Comparison of ENCODE assay signal across 22 cellular contexts in genomic region chr11:1000357-1000982, GRCh38. TPM values are rescaled to one million over a fixed set of nuclear protein-coding genes. Genes with fewer than 3 reads are reported as not detected.
DNase-seq lines count a peak whose midpoint lies in the region; ATAC-seq and TF ChIP-seq lines count a peak whose summit lies in the region.
"Had no signal": no experiment of that assay in that cellular context is flagged by ENCODE, and none has a peak within 500 bp of the region (broad histone marks: within the 10 kb centered on the region; RNA-seq: fewer than 3 reads in every experiment).

No MANE protein-coding gene starts in this region.

- H3K27me3 Mint-ChIP-seq in brain (no peaks in the 10 kb centered on the region), nephron (ENCODE audit: low read depth) (no peaks in the 10 kb centered on the region)
- H3K27me3 Mint-ChIP-seq: CD8-positive, alpha-beta memory T cell had no signal

- no peak for ATAC-seq in stimulated activated effector memory CD8-positive, alpha-beta T cell treated with anti-CD3 and anti-CD28 coated beads, Interleukin-12 subunit alpha, Interleukin-12 subunit beta, amount 100 ng/mL, for 72 hours

- peak; percentile 32 for DNase-seq in NCI-H510A treated with DMSO at 0.1 percent for 48 hours (lab: John Stamatoyannopoulos, UW)
- no peak for DNase-seq in NCI-H510A (lab: John Stamatoyannopoulos, UW)
- DNase-seq in stimulated activated effector memory CD8-positive, alpha-beta T cell treated with anti-CD3 and anti-CD28 coated beads, Interleukin-12 subunit alpha, Interleukin-12 subunit beta, amount 100 ng/mL, for 72 hours (ENCODE audit: low spot score in 2 of 2), result no peak
- DNase-seq in SIG-M5 treated with dmso at 0.1 percent for 504 hours (lab: John Stamatoyannopoulos, UW; ENCODE audit: unreplicated experiment), result no peak
- no peak for DNase-seq in stimulated activated CD8-positive, alpha-beta memory T cell treated with anti-CD3 and anti-CD28 coated beads, Interleukin-4, amount 100 ng/mL, for 48 hours
- no peak for DNase-seq in activated CD8-positive, alpha-beta memory T cell treated with anti-CD3 and anti-CD28 coated beads for 24 hours
- DNase-seq: ACHN; C1 segment of cervical spinal cord; CD8-positive, alpha-beta memory T cell; DMS53; GDM1; KG1; NCI-H1092; NCI-H1436; NCI-H187 treated with DMSO at 0.1 percent for 48 hours; NCI-H2107; NCI-H748 treated with DMSO at 0.1 percent for 48 hours; NK-92 treated with Interleukin-12 subunit alpha and Interleukin-12 subunit beta, amount 100 ng/mL, for 24 hours; Peyer's patch; SJCRH30 had no signal

- H3K36me3 Mint-ChIP-seq in brain (peaks cover 39% of the 10 kb centered on the region), nephron (ENCODE audit: low read depth) (peaks cover 50% of the 10 kb centered on the region)
- peaks cover 73% of the 10 kb centered on the region for H3K36me3 Mint-ChIP-seq in stimulated activated effector memory CD8-positive, alpha-beta T cell treated with anti-CD3 and anti-CD28 coated beads, Interleukin-12 subunit alpha, Interleukin-12 subunit beta, amount 100 ng/mL, for 72 hours

- peaks cover 24% of the 10 kb centered on the region for H3K4me1 Mint-ChIP-seq in brain
- peaks cover 37% of the 10 kb centered on the region for H3K4me1 Mint-ChIP-seq in nephron
- H3K4me1 Mint-ChIP-seq in stimulated activated effector memory CD8-positive, alpha-beta T cell treated with anti-CD3 and anti-CD28 coated beads, Interleukin-12 subunit alpha, Interleukin-12 subunit beta, amount 100 ng/mL, for 72 hours, result peaks cover 25% of the 10 kb centered on the region

- no peak for TF ChIP-seq CTCF in brain (conservative IDR thresholded peaks at IDR 0.05)
- TF ChIP-seq CTCF in nephron (IDR thresholded peaks at IDR 0.05; ENCODE audit: unreplicated experiment in 3 of 3), result no peak

- H3K27ac Mint-ChIP-seq in brain (peak overlapping the region in 4 of 5 experiments; percentile 27 to 70 (median 56)), nephron (peak overlapping the region; percentile 24 to 81 (median 77))
- peak overlapping the region; percentile 48 for H3K27ac Mint-ChIP-seq in stimulated activated effector memory CD8-positive, alpha-beta T cell treated with anti-CD3 and anti-CD28 coated beads, Interleukin-12 subunit alpha, Interleukin-12 subunit beta, amount 100 ng/mL, for 72 hours

- no peaks in the 10 kb centered on the region for H3K9me3 Mint-ChIP-seq in brain
- no peaks in the 10 kb centered on the region for H3K9me3 Mint-ChIP-seq in nephron
- no peaks in the 10 kb centered on the region for H3K9me3 Mint-ChIP-seq in stimulated activated effector memory CD8-positive, alpha-beta T cell treated with anti-CD3 and anti-CD28 coated beads, Interleukin-12 subunit alpha, Interleukin-12 subunit beta, amount 100 ng/mL, for 72 hours
- H3K9me3 Mint-ChIP-seq: CD8-positive, alpha-beta memory T cell had no signal

- H3K4me3 Mint-ChIP-seq in brain, result no peak overlapping the region
- H3K4me3 Mint-ChIP-seq in nephron, result peak overlapping the region in 1 of 3 experiments; percentile 38
- H3K4me3 Mint-ChIP-seq in stimulated activated effector memory CD8-positive, alpha-beta T cell treated with anti-CD3 and anti-CD28 coated beads, Interleukin-12 subunit alpha, Interleukin-12 subunit beta, amount 100 ng/mL, for 72 hours, result no peak overlapping the region
- H3K4me3 Mint-ChIP-seq: CD8-positive, alpha-beta memory T cell had no signal

RNA-seq across cellular contexts. Expression of gene MUC6, which starts 36.0 kb away (rescaled TPM):
- polyA plus RNA-seq in brain (ENCODE audit: insufficient read depth, low read depth, low replicate concordance), result 0.75 TPM
- polyA plus RNA-seq: CD8-positive, alpha-beta memory T cell had no signal
